Comparison of ENCODE assay signal across 8 cellular contexts in the genomic region with DNA sequence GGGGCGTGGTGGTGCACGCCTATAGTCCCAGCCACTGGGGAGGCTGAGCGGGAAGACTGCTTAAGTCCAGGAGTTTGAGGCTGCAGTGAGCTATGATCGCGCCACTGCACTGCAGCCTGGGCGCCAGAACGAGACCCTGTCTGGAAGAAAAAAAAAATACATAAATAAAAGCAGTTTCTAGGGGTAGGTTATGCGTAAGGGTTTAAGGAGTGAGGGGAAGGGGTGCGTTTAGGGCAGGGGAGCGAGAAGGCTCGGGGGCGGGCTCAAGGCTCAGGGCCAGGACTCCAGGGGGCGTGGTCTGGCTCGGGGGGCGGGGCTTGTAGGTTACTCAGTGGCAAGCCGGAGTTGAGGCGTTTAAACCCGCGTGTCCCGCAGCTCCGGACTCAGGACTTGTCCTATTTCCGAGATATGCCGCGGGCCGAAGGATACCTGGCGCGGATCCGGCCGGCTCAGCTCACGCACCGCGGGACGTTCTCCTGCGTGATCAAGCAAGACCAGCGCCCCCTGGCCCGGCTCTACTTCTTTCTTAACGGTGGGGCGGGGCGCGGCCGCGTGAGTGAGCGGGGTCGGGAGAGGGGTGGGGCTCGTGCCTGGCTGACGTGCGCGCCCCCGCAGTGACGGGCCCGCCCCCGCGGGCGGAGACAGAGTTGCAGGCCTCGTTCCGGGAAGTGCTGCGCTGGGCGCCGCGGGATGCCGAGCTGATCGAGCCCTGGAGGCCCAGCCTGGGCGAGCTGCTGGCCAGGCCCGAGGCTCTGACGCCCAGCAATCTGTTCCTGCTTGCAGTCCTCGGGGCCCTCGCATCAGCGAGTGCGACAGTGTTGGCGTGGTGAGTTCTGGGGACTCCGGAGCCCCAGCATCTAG. TPM values are rescaled to one million over a fixed set of nuclear protein-coding genes. Genes with fewer than 3 reads are reported as not detected.
A peak's percentile ranks its signal among the peaks of the same experiment; 100 is the strongest.
DNase-seq lines count a peak whose midpoint lies in the region; ATAC-seq and TF ChIP-seq lines count a peak whose summit lies in the region.

No MANE protein-coding gene starts in this region.

- H3K79me2 ChIP-seq in PC-3 (ENCODE audit: low read length), result peaks cover 5% of the 10 kb centered on the region; the same call in 1 of the 2 replicates

- CTCF ChIA-PET in PC-3 (lab: Charles Lee), result interaction anchor here (0.5 to 0.6 kb wide), 3 partner anchors 48 to 192 kb away, joined by 3 read pairs; no protein-coding TSS in a partner anchor

- H3K9ac ChIP-seq in PC-3 (ENCODE audit: low read length), result peak overlapping the region; percentile 89

- H3K9me2 ChIP-seq in PC-3 (replicated peaks; ENCODE audit: low read length), result no peaks in the 10 kb centered on the region

- no peaks in the 10 kb centered on the region for H3K27me3 ChIP-seq in PC-3 (ENCODE audit: low read length)

- H2AFZ ChIP-seq in PC-3 (ENCODE audit: low read length), result peak overlapping the region; percentile 88

- DNase-seq in CD14-positive monocyte (ENCODE audit: low spot score), result peak; percentile 94
- DNase-seq in PC-3, result peak; percentile 94
- DNase-seq in activated T-cell treated with anti-CD3 and anti-CD28 coated beads, Interleukin-2, amount 50 U/mL, for 4 hours, result peak; percentile 97
- DNase-seq in myocyte (ENCODE audit: low read depth), result peak; percentile 94
- peak; percentile 91 for DNase-seq in stimulated activated CD8-positive, alpha-beta memory T cell treated with anti-CD3 and anti-CD28 coated beads, Interleukin-7, amount 100 ng/mL, for 24 hours (ENCODE audit: low read depth)

- peaks cover 37% of the 10 kb centered on the region for H3K4me1 Mint-ChIP-seq in CD14-positive monocyte
- peaks cover 31% of the 10 kb centered on the region for H3K4me1 Mint-ChIP-seq in activated T-cell treated with anti-CD3 and anti-CD28 coated beads, Interleukin-2, amount 50 U/mL, for 4 hours (ENCODE audit: low read depth)

- peaks cover 5 to 16% (median 10%) of the 10 kb centered on the region in 7 donors for H3K9me3 Mint-ChIP-seq in CD14-positive monocyte
- H3K9me3 Mint-ChIP-seq in activated T-cell treated with anti-CD3 and anti-CD28 coated beads, Interleukin-2, amount 50 U/mL, for 4 hours, result peaks cover 4% of the 10 kb centered on the region

- H3K4me3 Mint-ChIP-seq in CD14-positive monocyte, result peak overlapping the region; percentile 89 to 94
- H3K4me3 Mint-ChIP-seq in activated T-cell treated with anti-CD3 and anti-CD28 coated beads, Interleukin-2, amount 50 U/mL, for 4 hours, result peak overlapping the region; percentile 91

- H3K27ac ChIP-seq in PC-3 (ENCODE audit: low read length), result peak overlapping the region; percentile 62

- peaks cover 38 to 47% (median 41%) of the 10 kb centered on the region in 3 donors for H3K27me3 Mint-ChIP-seq in CD14-positive monocyte (ENCODE audit: low read depth in 3 of 3)
- H3K27me3 Mint-ChIP-seq in activated T-cell treated with anti-CD3 and anti-CD28 coated beads, Interleukin-2, amount 50 U/mL, for 4 hours (ENCODE audit: low read depth), result peaks cover 6% of the 10 kb centered on the region

- no peaks in the 10 kb centered on the region for H3K9me3 ChIP-seq in PC-3 (ENCODE audit: low read length)

- H3K4me3 ChIP-seq in PC-3 (ENCODE audit: low read length), result peak overlapping the region; percentile 88

- H3K36me3 Mint-ChIP-seq in CD14-positive monocyte, result peaks cover 40 to 43% of the 10 kb centered on the region in 2 donors
- peaks cover 12% of the 10 kb centered on the region for H3K36me3 Mint-ChIP-seq in activated T-cell treated with anti-CD3 and anti-CD28 coated beads, Interleukin-2, amount 50 U/mL, for 4 hours (ENCODE audit: insufficient read depth)

- ATAC-seq in GM19372 (IDR thresholded peaks at IDR 0.05; ENCODE audit: low read depth, unreplicated experiment) (peak; percentile 89), HG03565 (IDR thresholded peaks at IDR 0.05; ENCODE audit: unreplicated experiment) (peak; percentile 70), PC-3 (peak; percentile 82), esophagus mucosa (peak; percentile 93)
- ATAC-seq in activated T-cell treated with anti-CD3 and anti-CD28 coated beads, Interleukin-2, amount 50 U/mL, for 4 hours, result peak; percentile 93 to 94

- POLR2A ChIA-PET in PC-3 (lab: Charles Lee; ENCODE audit: unreplicated experiment), result interaction anchor here (0.5 kb wide), 1 partner anchor 345 kb away, joined by 4 read pairs; a partner anchor contains a TSS

- TF ChIP-seq CTCF in CD14-positive monocyte (IDR thresholded peaks at IDR 0.05), result peak; percentile 33
- TF ChIP-seq CTCF in PC-3 (conservative IDR thresholded peaks at IDR 0.05; ENCODE audit: low read depth, low read length), result peak; percentile 68

- peak overlapping the region; percentile 100 for H3K4me2 ChIP-seq in PC-3 (ENCODE audit: low read length)

- peaks cover 22% of the 10 kb centered on the region; the same call in 1 of the 2 replicates for H3K36me3 ChIP-seq in PC-3 (ENCODE audit: low read depth, low read length)

- BruUV-seq in PC-3 (replicated peaks; lab: Mats Ljungman, UMichigan), result no TSS peak

- 0 out of 2 replicates have a peak, but pooled peaks cover 9% of the 10 kb centered on the region for H3K4me1 ChIP-seq in PC-3 (ENCODE audit: insufficient read depth, low read length)

- intact Hi-C loops in CD14-positive monocyte (cut with micrococcal nuclease) (loop anchor here in 1 of 2 donors (2.0 to 5.0 kb wide), 2 partner anchors 31 to 73 kb away; no protein-coding TSS in a partner anchor), PC-3 (cut with micrococcal nuclease) (no loop called here)

- H3F3A ChIP-seq in PC-3 (ENCODE audit: low read length, unreplicated experiment), result peaks cover 5% of the 10 kb centered on the region

- H3K27ac Mint-ChIP-seq in CD14-positive monocyte, result peak overlapping the region; percentile 93 to 99 (median 96)

- H4K20me1 ChIP-seq in PC-3 (ENCODE audit: low read length), result no peaks in the 10 kb centered on the region

RNA-seq across cellular contexts. Expression of a gene that starts 10.8 kb away (rescaled TPM):
- polyA plus RNA-seq in CD14-positive monocyte, result 1 to 10 TPM in 1 of 2 donors, under 1 TPM in 1; 0.99 to 2.4 TPM
- total RNA-seq in PC-3 (2014; rRNA removed) (10.1 and 12.2 TPM in 2 replicates), esophagus mucosa (3.0 TPM), myocyte (5.2 and 8.0 TPM in 2 replicates)
- total RNA-seq in activated T-cell treated with anti-CD3 and anti-CD28 coated beads, Interleukin-2, amount 50 U/mL, for 4 hours, result 1 to 10 TPM; 1.6 to 2.3 (median 2.1) TPM
- polyA plus RNA-seq in myocyte (2012), result 17.7 TPM

RNA-seq across cellular contexts. Expression of a gene that starts 19.9 kb away (rescaled TPM):
- under 1 TPM in 1 of 2 donors, not detected in 1; 0.24 TPM for polyA plus RNA-seq in CD14-positive monocyte
- total RNA-seq in PC-3 (2014; rRNA removed) (not detected in 2 replicates), esophagus mucosa (not detected), myocyte (0.57 and 0.70 TPM in 2 replicates)
- total RNA-seq in activated T-cell treated with anti-CD3 and anti-CD28 coated beads, Interleukin-2, amount 50 U/mL, for 4 hours, result not detected
- polyA plus RNA-seq in myocyte (2012), result 1.9 TPM

RNA-seq across cellular contexts. Expression of a gene that starts 47.8 kb away (rescaled TPM):
- polyA plus RNA-seq in CD14-positive monocyte, result 1,000 to 10,000 TPM in 1 of 2 donors, 100 to 1,000 TPM in 1; 991 to 1,265 TPM
- 0.46 and 0.55 TPM in 2 replicates for total RNA-seq in PC-3 (2014; rRNA removed)
- not detected for total RNA-seq in activated T-cell treated with anti-CD3 and anti-CD28 coated beads, Interleukin-2, amount 50 U/mL, for 4 hours
- total RNA-seq in esophagus mucosa, result 1.2 TPM
- 0.05 and 0.16 TPM in 2 replicates for total RNA-seq in myocyte
- 1.9 TPM for polyA plus RNA-seq in myocyte (2012)

RNA-seq across cellular contexts. Expression of a gene that starts 57.1 kb away (rescaled TPM):
- 100 to 1,000 TPM in 1 of 2 donors, 10 to 100 TPM in 1; 70.3 to 108 TPM for polyA plus RNA-seq in CD14-positive monocyte
- total RNA-seq in PC-3 (2014; rRNA removed) (not detected in 2 replicates), esophagus mucosa (0.36 TPM), myocyte (not detected in 2 replicates)
- not detected for total RNA-seq in activated T-cell treated with anti-CD3 and anti-CD28 coated beads, Interleukin-2, amount 50 U/mL, for 4 hours
- polyA plus RNA-seq in myocyte (2012), result 0.05 TPM

RNA-seq across cellular contexts. Expression of a gene that starts 57.3 kb away (rescaled TPM):
- 100 to 1,000 TPM in 1 of 2 donors, 10 to 100 TPM in 1; 63.5 to 129 TPM for polyA plus RNA-seq in CD14-positive monocyte
- total RNA-seq in PC-3 (2014; rRNA removed) (not detected in 2 replicates), esophagus mucosa (0.80 TPM), myocyte (not detected in 2 replicates)
- total RNA-seq in activated T-cell treated with anti-CD3 and anti-CD28 coated beads, Interleukin-2, amount 50 U/mL, for 4 hours, result not detected
- polyA plus RNA-seq in myocyte (2012), result not detected

Comparison
In these comparisons a context has a peak if more than half of its experiments do, and no peak if none do; other contexts are left out.
1. Peak in every context shown above with its lines: DNase-seq, ATAC-seq, H3K4me3 ChIP-seq and H3K27ac ChIP-seq.